Comparison of ENCODE assay signal across 8 cellular contexts in the genomic region with DNA sequence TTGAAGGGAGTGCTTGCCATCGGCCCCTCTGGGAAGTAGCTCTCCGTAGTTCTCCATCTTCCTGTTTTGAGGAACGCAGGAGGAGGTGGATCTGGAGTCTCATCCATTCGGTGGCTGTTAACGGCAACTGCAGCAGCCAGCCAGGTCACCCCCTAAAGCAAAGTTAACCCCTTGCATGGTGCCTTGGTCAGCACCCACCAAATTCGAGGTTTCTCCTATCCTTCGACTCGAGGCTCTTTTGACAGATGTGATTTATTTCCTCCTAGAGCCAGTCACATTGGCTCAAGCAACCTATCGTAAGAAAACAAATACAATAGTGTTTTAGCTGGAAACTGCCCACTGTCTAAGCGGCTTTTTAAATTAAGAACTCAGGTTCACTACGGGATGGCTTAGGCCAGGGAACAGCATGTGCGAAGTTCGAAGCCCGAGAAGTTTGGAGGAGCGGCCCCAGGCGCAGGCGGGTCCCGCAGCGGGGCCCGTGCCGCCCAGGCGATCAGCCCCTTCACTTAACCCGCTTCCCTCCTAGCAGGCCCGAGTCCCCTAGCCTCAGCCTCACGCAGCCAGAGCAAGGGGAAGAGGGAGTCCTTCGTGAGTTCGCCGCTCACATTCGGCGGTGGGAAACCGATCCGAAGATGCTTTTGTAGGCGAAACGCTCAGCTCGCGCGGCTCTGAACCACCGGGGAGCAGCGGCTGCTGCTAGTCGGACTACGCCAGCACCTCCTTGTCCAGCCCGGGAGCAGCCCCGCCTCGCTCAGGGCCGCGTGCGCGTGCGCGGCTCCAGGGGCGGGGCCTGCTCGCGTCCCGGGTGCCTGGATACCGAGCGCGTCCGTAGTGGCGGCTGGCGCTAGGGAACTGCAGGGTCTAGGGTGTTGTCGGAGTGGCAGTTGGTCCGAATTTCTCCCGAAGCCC. TPM values are rescaled to one million over a fixed set of nuclear protein-coding genes. Genes with fewer than 3 reads are reported as not detected.
A peak's percentile ranks its signal among the peaks of the same experiment; 100 is the strongest.
DNase-seq lines count a peak whose midpoint lies in the region; ATAC-seq and TF ChIP-seq lines count a peak whose summit lies in the region.

Gene ROPN1L (plus strand): TSS at position 797 of the 909 bp plus-strand sequence. CDS start 289 bp downstream, outside the sequence.

- TF ChIP-seq CTCF in GM23338 (conservative IDR thresholded peaks at IDR 0.05; ENCODE audit: low read depth in 2 of 2) (no peak), RWPE2 (IDR thresholded peaks at IDR 0.05; ENCODE audit: poor library complexity, severe bottlenecking) (no peak), fibroblast of the aortic adventitia (IDR thresholded peaks at IDR 0.05; ENCODE audit: insufficient read depth, low read length) (no peak), nephron (IDR thresholded peaks at IDR 0.05; ENCODE audit: unreplicated experiment in 3 of 3) (no peak)

- H3K27me3 ChIP-seq in GM23338 (ENCODE audit: insufficient read depth) = peaks cover 20% of the 10 kb centered on the region
- H3K27me3 ChIP-seq in RWPE2 (ENCODE audit: insufficient read depth, poor library complexity, severe bottlenecking) = no peaks in the 10 kb centered on the region

- peaks cover 3% of the 10 kb centered on the region; the same call in 1 of the 2 replicates for H3K4me1 ChIP-seq in GM23338 (ENCODE audit: insufficient read depth)
- H3K4me1 ChIP-seq in RWPE2 (ENCODE audit: insufficient read depth, poor library complexity, severe bottlenecking) = peaks cover 4% of the 10 kb centered on the region

- H3K36me3 ChIP-seq in GM23338 (ENCODE audit: insufficient read depth) (no peaks in the 10 kb centered on the region), KOPT-K1 (ENCODE audit: insufficient read depth, low read length) (peaks cover 27% of the 10 kb centered on the region), RWPE2 (ENCODE audit: low read depth) (peaks cover 12% of the 10 kb centered on the region)

- H2AFZ ChIP-seq in GM23338 = peak within 1 kb of the TSS; percentile 92

- no peak within 1 kb of the TSS for H3K27ac Mint-ChIP-seq in GM23338
- H3K27ac Mint-ChIP-seq in nephron = peak within 1 kb of the TSS in 2 of 3 experiments; percentile 30 to 77

- H3K4me1 Mint-ChIP-seq in GM23338 (peaks cover 4% of the 10 kb centered on the region; the same call in 1 of the 3 replicates), nephron (peaks cover 6% of the 10 kb centered on the region)

- H3K9me2 ChIP-seq in GM23338 (ENCODE audit: insufficient read depth) = no peaks in the 10 kb centered on the region

- H3K79me2 ChIP-seq in GM23338 (replicated peaks; ENCODE audit: insufficient read depth) = no peaks in the 10 kb centered on the region

- H4K20me1 ChIP-seq in GM23338 (replicated peaks; ENCODE audit: insufficient read depth) = peaks cover 3% of the 10 kb centered on the region; the same call in 1 of the 2 replicates

- ATAC-seq in GM23338 = peak; percentile 94
- peak; percentile 96 for ATAC-seq in RWPE2 (ENCODE audit: low read depth)
- peak; percentile 98 for ATAC-seq in stimulated activated naive CD8-positive, alpha-beta T cell treated with anti-CD3 and anti-CD28 coated beads, Interleukin-15, Interleukin-2, amounts not matched to agents 100 U/mL and 50 U/mL, for 24 hours

- H3K27ac ChIP-seq in GM23338 (ENCODE audit: low read depth) (no peak within 1 kb of the TSS), KOPT-K1 (ENCODE audit: low read depth, low read length, poor library complexity, severe bottlenecking) (peak within 1 kb of the TSS; percentile 42), RWPE2 (ENCODE audit: poor library complexity, severe bottlenecking) (no peak within 1 kb of the TSS)

- H3F3A ChIP-seq in GM23338 (replicated peaks; ENCODE audit: low read depth) = peaks cover 14% of the 10 kb centered on the region

- H3K36me3 Mint-ChIP-seq in GM23338 (ENCODE audit: low read depth) = no peaks in the 10 kb centered on the region
- peaks cover 19% of the 10 kb centered on the region for H3K36me3 Mint-ChIP-seq in nephron (ENCODE audit: low read depth)

- H3K9me3 ChIP-seq in KOPT-K1 (ENCODE audit: insufficient read depth, low read length, poor library complexity, severe bottlenecking) = peaks cover 5% of the 10 kb centered on the region
- no peaks in the 10 kb centered on the region for H3K9me3 ChIP-seq in RWPE2 (ENCODE audit: severe bottlenecking)

- H3K27me3 Mint-ChIP-seq in GM23338 (ENCODE audit: insufficient read depth, low read depth, poor library complexity) (peaks cover 13% of the 10 kb centered on the region), nephron (ENCODE audit: low read depth) (peaks cover 9% of the 10 kb centered on the region)

- H3K4me2 ChIP-seq in GM23338 = peak within 1 kb of the TSS; percentile 85

- peak; percentile 93 for DNase-seq in Daoy (ENCODE audit: low read depth)
- DNase-seq in GM23338 (ENCODE audit: low spot score) = peak; percentile 93
- DNase-seq in RWPE2 (ENCODE audit: low spot score) = peak; percentile 91
- DNase-seq in activated effector memory CD4-positive, alpha-beta T cell treated with Interleukin-2 at 50 U/mL for 16 hours = peak; percentile 71
- DNase-seq in fibroblast of the aortic adventitia (ENCODE audit: low read depth) = peak; percentile 79
- peak; percentile 85 for DNase-seq in stimulated activated naive CD8-positive, alpha-beta T cell treated with anti-CD3 and anti-CD28 coated beads, Interleukin-15, Interleukin-2, amounts not matched to agents 100 U/mL and 50 U/mL, for 24 hours

- H3K9me3 Mint-ChIP-seq in GM23338 (no peaks in the 10 kb centered on the region), nephron (no peaks in the 10 kb centered on the region)

- peak within 1 kb of the TSS; percentile 80 for H3K4me3 Mint-ChIP-seq in GM23338
- peak within 1 kb of the TSS; percentile 88 to 90 (median 89) for H3K4me3 Mint-ChIP-seq in nephron

- peak within 1 kb of the TSS; percentile 85 for H3K4me3 ChIP-seq in GM23338
- H3K4me3 ChIP-seq in RWPE2 (ENCODE audit: severe bottlenecking) = peak within 1 kb of the TSS; percentile 47
- peak within 1 kb of the TSS; percentile 74 for H3K4me3 ChIP-seq in fibroblast of the aortic adventitia (ENCODE audit: low read depth, low read length)

TF ChIP-seq in GM23338, 12 proteins besides CTCF, POLR2A, EP300 and RAD21:
- TF ChIP-seq POLR2AphosphoS5 (IDR thresholded peaks at IDR 0.05; ENCODE audit: low read depth) (peak; percentile 70), EZH2 (IDR thresholded peaks at IDR 0.05; ENCODE audit: low read depth, unreplicated experiment) (peak; percentile 23), ZNF114 (CRISPR knock-in tag; IDR thresholded peaks at IDR 0.05) (no peak)
TF ChIP-seq in GM23338: peak in this region for 2.

RNA-seq across cellular contexts. Expression of gene ROPN1L, which starts in this region (rescaled TPM):
- 0.40 TPM in 1 of 2 replicates, not detected in the other for total RNA-seq in Daoy (2014; rRNA removed; shearing (Covaris generic))
- 1.0 TPM in 1 of 2 replicates, not detected in the other for total RNA-seq in GM23338 (2014; rRNA removed; shearing (Covaris generic))
- 0.57 TPM in 1 of 2 replicates, not detected in the other for polyA plus RNA-seq in GM23338 (2016; fragmentation: Nextera tagmentation; extraction: Ambion mirVana)
- total RNA-seq in fibroblast of the aortic adventitia (ENCODE audit: low replicate concordance) = 0.63 TPM in 1 of 2 replicates, not detected in the other

Comparison
In these comparisons a context has a peak if more than half of its experiments do, and no peak if none do; other contexts are left out.
1. Peak in DNase-seq in Daoy; RNA of the gene not detected or under 1 TPM.
2. Peak in DNase-seq and H3K4me3 ChIP-seq in fibroblast of the aortic adventitia; RNA of the gene not detected or under 1 TPM.